Comparison of ENCODE assay signal across 1 cellular context in genomic region chr3:101561630-101562328, GRCh38.
TF ChIP-seq lines count a peak whose summit lies in the region.

Gene TRMT10C, plus strand, starts transcription at chr3:101561868. Its CDS starts 2,914 bp downstream, at chr3:101564782.

TF ChIP-seq in K562, 482 proteins besides CTCF, POLR2A, EP300 and RAD21 (continued from another document and continues in another):
- TF ChIP-seq ZNF318 (IDR thresholded peaks at IDR 0.05; ENCODE audit: borderline replicate concordance in 1 of 2, low read depth in 1 of 2) (no peak), SRF (CRISPR knock-in tag; IDR thresholded peaks at IDR 0.05) (no peak), HDAC8 (tag; IDR thresholded peaks at IDR 0.05) (no peak), ZNF740 (CRISPR knock-in tag; IDR thresholded peaks at IDR 0.05) (no peak), ZNF740 (tag; IDR thresholded peaks at IDR 0.05) (no peak), ZZZ3 (IDR thresholded peaks at IDR 0.05) (no peak), ZNF354B (CRISPR knock-in tag; IDR thresholded peaks at IDR 0.05) (no peak), XRCC4 (IDR thresholded peaks at IDR 0.05; ENCODE audit: extremely low read depth, insufficient read depth, insufficient read length) (no peak), MYC (IDR thresholded peaks at IDR 0.05; ENCODE audit: low read depth, low read length) (peak; percentile 91), MYC (CRISPR knock-in tag; IDR thresholded peaks at IDR 0.05; ENCODE audit: borderline replicate concordance, low read depth) (no peak), PCBP2 (IDR thresholded peaks at IDR 0.05; ENCODE audit: low read depth, low read length, poor library complexity, severe bottlenecking) (no peak), NR4A1 (CRISPR knock-in tag; IDR thresholded peaks at IDR 0.05) (no peak), NR4A1 (tag; IDR thresholded peaks at IDR 0.05) (no peak), DEAF1 (CRISPR knock-in tag; IDR thresholded peaks at IDR 0.05) (no peak), CHD7 (IDR thresholded peaks at IDR 0.05; ENCODE audit: low read depth, low read length) (no peak), FOXJ3 (CRISPR knock-in tag; IDR thresholded peaks at IDR 0.05) (no peak), MNT (conservative IDR thresholded peaks at IDR 0.05) (peak; percentile 71 to 88), PRMT5 (CRISPR knock-in tag; IDR thresholded peaks at IDR 0.05) (no peak), ZNF311 (CRISPR knock-in tag; IDR thresholded peaks at IDR 0.05) (no peak), RHOXF2B (CRISPR knock-in tag; conservative IDR thresholded peaks at IDR 0.05) (no peak), HBP1 (CRISPR knock-in tag; IDR thresholded peaks at IDR 0.05) (no peak), CBX3 (IDR thresholded peaks at IDR 0.05; ENCODE audit: borderline replicate concordance in 1 of 2, low read length in 2 of 2) (peak in 1 of 2 experiments; percentile 81; a peak in 2 of 3 replicates), MAFK (IDR thresholded peaks at IDR 0.05; ENCODE audit: low read length) (no peak), THRAP3 (IDR thresholded peaks at IDR 0.05; ENCODE audit: borderline replicate concordance) (no peak), TAF9B (IDR thresholded peaks at IDR 0.05; ENCODE audit: partially characterized antibody) (peak; percentile 68)
